Comparison of ENCODE assay signal across 18 cellular contexts in genomic region chr2:106020032-106020431, GRCh38.
A peak's percentile ranks its signal among the peaks of the same experiment; 100 is the strongest.
DNase-seq lines count a peak whose midpoint lies in the region; TF ChIP-seq lines count a peak whose summit lies in the region.
"Had no signal": no experiment of that assay in that cellular context is flagged by ENCODE, and none has a peak within 500 bp of the region (broad histone marks: within the 10 kb centered on the region; RNA-seq: fewer than 3 reads in every experiment).

No MANE protein-coding gene starts in this region.

- H3K9me3 ChIP-seq in left ventricle myocardium inferior (replicated peaks), result no peaks in the 10 kb centered on the region
- no peaks in the 10 kb centered on the region for H3K9me3 ChIP-seq in stomach smooth muscle (ENCODE audit: control insufficient read depth in 2 of 2, low read length in 2 of 2)
- H3K9me3 ChIP-seq: adrenal gland, psoas muscle had no signal

- no peak overlapping the region for H3K4me3 Mint-ChIP-seq in chondrocyte (ENCODE audit: unreplicated experiment)
- H3K4me3 Mint-ChIP-seq in activated T-cell treated with anti-CD3 and anti-CD28 coated beads, Interleukin-2, amount 50 U/mL, for 24 hours, result no peak overlapping the region
- H3K4me3 Mint-ChIP-seq: natural killer cell treated with Interleukin-12 subunit alpha and Interleukin-12 subunit beta and Interleukin-15 and Interleukin-18, amount 100 ng/mL, for 72 hours; stimulated activated memory B cell treated with anti-CD40 and anti-IgM and Interleukin-4, amounts not matched to agents 10 μg/mL and 1 μg/mL and 100 μg/mL, for 72 hours; type B pancreatic cell had no signal

- intact Hi-C loops in left ventricle myocardium inferior (cut with micrococcal nuclease), result no loop called here

- H3K4me3 ChIP-seq in coronary artery, result no peak overlapping the region
- H3K4me3 ChIP-seq in left ventricle myocardium inferior, result no peak overlapping the region
- H3K4me3 ChIP-seq in stomach smooth muscle (ENCODE audit: low read length in 2 of 2), result peak overlapping the region; percentile 45 to 55
- H3K4me3 ChIP-seq: adrenal gland, psoas muscle had no signal

- peak overlapping the region in 1 of 2 donors; percentile 29 for H3K9ac ChIP-seq in stomach smooth muscle (ENCODE audit: low read length in 2 of 2)

- peak; percentile 15 for DNase-seq in NCI-H2171 (lab: John Stamatoyannopoulos, UW)
- DNase-seq in coronary artery (ENCODE audit: low spot score), result no peak
- DNase-seq in left ventricle myocardium inferior, result no peak
- no peak for DNase-seq in chondrocyte (ENCODE audit: low spot score)
- DNase-seq in central memory CD4-positive, alpha-beta T cell, result no peak
- no peak for DNase-seq in activated T-cell treated with anti-CD3 and anti-CD28 coated beads, Interleukin-2, amount 50 U/mL, for 24 hours
- DNase-seq: activated CD4-positive, alpha-beta T cell treated with anti-CD3 and anti-CD28 coated beads for 4 hours; activated effector memory CD4-positive, alpha-beta T cell treated with Interleukin-2 at 50 U/mL for 16 hours; mammary epithelial cell; NCI-H1436 treated with DMSO at 0.1 percent for 48 hours; NK-92 treated with Interleukin-12 subunit alpha and Interleukin-12 subunit beta, amount 100 ng/mL, for 24 hours; psoas muscle; RPMI8226 had no signal

- H3K36me3 ChIP-seq in left ventricle myocardium inferior (no peaks in the 10 kb centered on the region), stomach smooth muscle (ENCODE audit: control insufficient read depth in 2 of 2, insufficient read depth in 2 of 2, low read length in 2 of 2) (no peaks in the 10 kb centered on the region)
- H3K36me3 ChIP-seq: adrenal gland had no signal

- H3K27me3 ChIP-seq in left ventricle myocardium inferior (ENCODE audit: low read depth) (no peaks in the 10 kb centered on the region), stomach smooth muscle (ENCODE audit: control insufficient read depth in 1 of 2, insufficient read depth in 2 of 2, low read length in 2 of 2) (no peaks in the 10 kb centered on the region)
- H3K27me3 ChIP-seq: adrenal gland had no signal

- no peaks in the 10 kb centered on the region for H3K27me3 Mint-ChIP-seq in chondrocyte (ENCODE audit: low read depth)
- no peaks in the 10 kb centered on the region for H3K27me3 Mint-ChIP-seq in activated T-cell treated with anti-CD3 and anti-CD28 coated beads, Interleukin-2, amount 50 U/mL, for 24 hours
- H3K27me3 Mint-ChIP-seq: natural killer cell treated with Interleukin-12 subunit alpha and Interleukin-12 subunit beta and Interleukin-15 and Interleukin-18, amount 100 ng/mL, for 72 hours had no signal

- peaks cover 2% of the 10 kb centered on the region for H3K36me3 Mint-ChIP-seq in chondrocyte (ENCODE audit: low read depth)
- no peaks in the 10 kb centered on the region for H3K36me3 Mint-ChIP-seq in activated T-cell treated with anti-CD3 and anti-CD28 coated beads, Interleukin-2, amount 50 U/mL, for 24 hours (ENCODE audit: low read depth)
- H3K36me3 Mint-ChIP-seq: natural killer cell treated with Interleukin-12 subunit alpha and Interleukin-12 subunit beta and Interleukin-15 and Interleukin-18, amount 100 ng/mL, for 72 hours; stimulated activated memory B cell treated with anti-CD40 and anti-IgM and Interleukin-4, amounts not matched to agents 10 μg/mL and 1 μg/mL and 100 μg/mL, for 72 hours; type B pancreatic cell had no signal

- H3K4me1 ChIP-seq in left ventricle myocardium inferior (peaks cover 28% of the 10 kb centered on the region), stomach smooth muscle (ENCODE audit: control insufficient read depth, insufficient read depth, low read length) (peaks cover 27% of the 10 kb centered on the region)
- H3K4me1 ChIP-seq: adrenal gland had no signal

- no peaks in the 10 kb centered on the region for H3K9me3 Mint-ChIP-seq in chondrocyte (ENCODE audit: low read depth)
- H3K9me3 Mint-ChIP-seq in activated T-cell treated with anti-CD3 and anti-CD28 coated beads, Interleukin-2, amount 50 U/mL, for 24 hours, result no peaks in the 10 kb centered on the region
- H3K9me3 Mint-ChIP-seq: natural killer cell treated with Interleukin-12 subunit alpha and Interleukin-12 subunit beta and Interleukin-15 and Interleukin-18, amount 100 ng/mL, for 72 hours; stimulated activated memory B cell treated with anti-CD40 and anti-IgM and Interleukin-4, amounts not matched to agents 10 μg/mL and 1 μg/mL and 100 μg/mL, for 72 hours; type B pancreatic cell had no signal

- H3K27ac Mint-ChIP-seq in chondrocyte (ENCODE audit: unreplicated experiment), result no peak overlapping the region
- H3K27ac Mint-ChIP-seq in activated T-cell treated with anti-CD3 and anti-CD28 coated beads, Interleukin-2, amount 50 U/mL, for 24 hours, result no peak overlapping the region
- H3K27ac Mint-ChIP-seq: natural killer cell treated with Interleukin-12 subunit alpha and Interleukin-12 subunit beta and Interleukin-15 and Interleukin-18, amount 100 ng/mL, for 72 hours; stimulated activated memory B cell treated with anti-CD40 and anti-IgM and Interleukin-4, amounts not matched to agents 10 μg/mL and 1 μg/mL and 100 μg/mL, for 72 hours; type B pancreatic cell had no signal

- TF ChIP-seq CTCF in coronary artery (IDR thresholded peaks at IDR 0.05) (no peak), left ventricle myocardium inferior (IDR thresholded peaks at IDR 0.05; ENCODE audit: borderline replicate concordance) (no peak), chondrocyte (IDR thresholded peaks at IDR 0.05) (no peak)

- peaks cover 26% of the 10 kb centered on the region for H3K4me1 Mint-ChIP-seq in chondrocyte (ENCODE audit: low read depth)
- peaks cover 8% of the 10 kb centered on the region for H3K4me1 Mint-ChIP-seq in activated T-cell treated with anti-CD3 and anti-CD28 coated beads, Interleukin-2, amount 50 U/mL, for 24 hours (ENCODE audit: low read depth)
- H3K4me1 Mint-ChIP-seq: stimulated activated memory B cell treated with anti-CD40 and anti-IgM and Interleukin-4, amounts not matched to agents 10 μg/mL and 1 μg/mL and 100 μg/mL, for 72 hours had no signal

- H3K27ac ChIP-seq in coronary artery, result peak overlapping the region; percentile 28 to 62
- H3K27ac ChIP-seq in left ventricle myocardium inferior (replicated peaks), result peak overlapping the region; percentile 54
- peak overlapping the region; percentile 82 for H3K27ac ChIP-seq in stomach smooth muscle (ENCODE audit: low read length)
- H3K27ac ChIP-seq: psoas muscle had no signal

Comparison
In these comparisons a context has a peak if more than half of its experiments do, and no peak if none do; other contexts are left out.
1. H3K4me3 ChIP-seq: peak in stomach smooth muscle (2 of 2); none in coronary artery (single experiment) and left ventricle myocardium inferior (single experiment).
2. Peak in every context shown above with its lines, with median percentiles within 50 percentile points of each other: H3K27ac ChIP-seq.